Comparison of ENCODE assay signal across 8 cellular contexts in the genomic region with DNA sequence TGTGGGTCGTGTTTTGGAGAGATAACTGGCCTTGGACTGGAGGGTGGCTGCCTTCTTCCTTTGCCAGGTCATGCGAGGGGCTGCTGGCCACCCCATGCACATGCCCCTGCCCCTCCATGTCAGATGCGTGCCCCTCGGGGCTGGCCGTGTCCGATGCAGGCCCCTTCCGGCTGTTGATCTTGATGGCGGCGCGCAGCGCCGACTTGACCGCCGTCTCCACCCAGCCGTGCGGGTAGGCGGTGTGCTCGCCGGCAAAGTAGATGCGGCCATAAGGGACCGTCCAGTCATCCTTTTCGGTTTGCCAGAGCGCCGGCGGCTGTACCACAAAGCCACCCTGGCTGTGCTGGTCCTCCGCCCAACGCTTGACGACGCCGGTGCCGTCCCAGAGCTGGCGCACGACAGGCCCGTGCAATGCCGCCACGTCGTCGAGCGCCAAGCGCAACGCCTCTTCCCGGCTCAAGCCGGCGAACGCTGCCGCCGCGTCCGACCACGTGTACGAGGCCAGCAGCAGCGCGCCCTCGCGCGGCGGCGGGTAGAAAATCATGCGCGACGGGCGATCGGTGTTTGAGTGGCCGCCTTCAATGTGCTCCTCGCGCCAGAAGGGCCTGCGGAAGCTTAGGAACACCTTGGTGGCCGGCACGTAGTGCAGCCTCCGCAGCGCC. TPM values are rescaled to one million over a fixed set of nuclear protein-coding genes. Genes with fewer than 3 reads are reported as not detected.
DNase-seq lines count a peak whose midpoint lies in the region; ATAC-seq and TF ChIP-seq lines count a peak whose summit lies in the region.

No MANE protein-coding gene starts in this region.

- DNase-seq in BJ (ENCODE audit: low read depth) (no peak), endodermal cell (peak; percentile 96)
- DNase-seq in activated CD8-positive, alpha-beta memory T cell treated with anti-CD3 and anti-CD28 coated beads for 1 hour (ENCODE audit: extremely low read depth in 1 of 2, low read depth in 1 of 2) = peak; percentile 38 to 63
- peak; percentile 36 to 47 for DNase-seq in stimulated activated CD8-positive, alpha-beta memory T cell treated with anti-CD3 and anti-CD28 coated beads, Interleukin-4, amount 100 ng/mL, for 1 hour (ENCODE audit: low read depth in 2 of 2, low spot score in 1 of 2)

- H3K4me1 Mint-ChIP-seq in endodermal cell = no peaks in the 10 kb centered on the region

- H3K36me3 Mint-ChIP-seq in endodermal cell (ENCODE audit: low read depth) = peaks cover 22% of the 10 kb centered on the region

- H3K4me1 ChIP-seq in endodermal cell (ENCODE audit: control insufficient read depth, insufficient read depth, low read length) (no peaks in the 10 kb centered on the region), mononuclear cell (ENCODE audit: insufficient read depth, low read length) (peaks cover 9% of the 10 kb centered on the region)

- H3K36me3 ChIP-seq in BJ (ENCODE audit: control insufficient read depth, insufficient read depth, low read length) = peaks cover 2% of the 10 kb centered on the region; the same call in 1 of the 2 replicates
- H3K36me3 ChIP-seq in endodermal cell (ENCODE audit: control insufficient read depth, insufficient read depth, low read length) = peaks cover 8% of the 10 kb centered on the region

- no peak for TF ChIP-seq EP300 in Ishikawa (IDR thresholded peaks at IDR 0.05; ENCODE audit: borderline replicate concordance)

- H3K27ac Mint-ChIP-seq in endodermal cell = peak overlapping the region; percentile 71

- 52 to 83% methylated on average over 31 to 71 of the region's 71 CpGs for WGBS in endodermal cell (ENCODE audit: insufficient coverage in 1 of 2, insufficient read length in 1 of 2), 2 experiments

- CTCF ChIA-PET in BJ (lab: Yijun Ruan, JAX) = interaction anchor here (0.9 to 2.5 kb wide), 4 partner anchors 17 to 28 kb away, joined by 3 to 7 read pairs (median 4); no protein-coding TSS in a partner anchor

- no peak overlapping the region for H3K27ac ChIP-seq in endodermal cell (ENCODE audit: low read depth, low read length)

- H3K27me3 Mint-ChIP-seq in endodermal cell (ENCODE audit: insufficient read depth) = peaks cover 47% of the 10 kb centered on the region

- H3K27me3 ChIP-seq in BJ (ENCODE audit: control insufficient read depth, insufficient read depth, low read length) (no peaks in the 10 kb centered on the region; the same call in 1 of the 2 replicates), endodermal cell (ENCODE audit: control insufficient read depth, insufficient read depth, low read length, poor library complexity, severe bottlenecking) (no peaks in the 10 kb centered on the region), mononuclear cell (ENCODE audit: insufficient read depth, low read length) (no peaks in the 10 kb centered on the region)

- H3K9me3 ChIP-seq in endodermal cell (ENCODE audit: control insufficient read depth, low read length) = no peaks in the 10 kb centered on the region
- no peaks in the 10 kb centered on the region for H3K9me3 ChIP-seq in mononuclear cell (ENCODE audit: low read depth, low read length)

- H3K4me3 ChIP-seq in BJ (ENCODE audit: low read depth, low read length) (peak overlapping the region; percentile 19; the same call in 1 of the 2 replicates), endodermal cell (ENCODE audit: low read length) (no peak overlapping the region), mononuclear cell (ENCODE audit: low read length) (peak overlapping the region; percentile 18)

- POLR2A ChIA-PET in BJ (lab: Charles Lee) = no interaction called here

- H3K9me3 Mint-ChIP-seq in endodermal cell = peaks cover 5% of the 10 kb centered on the region

- H3K4me3 Mint-ChIP-seq in endodermal cell = peak overlapping the region; percentile 42

- TF ChIP-seq CTCF in BJ (IDR thresholded peaks at IDR 0.05; ENCODE audit: insufficient read depth, low read depth, low read length) (peak; percentile 83), endodermal cell (conservative IDR thresholded peaks at IDR 0.05) (peak; percentile 88)

- H3K9ac ChIP-seq in endodermal cell (ENCODE audit: extremely low read depth, low read length, poor library complexity, severe bottlenecking) = no peak overlapping the region

- peak; percentile 41; the same call in 1 of the 2 replicates for TF ChIP-seq RAD21 in Ishikawa (IDR thresholded peaks at IDR 0.05; ENCODE audit: low read depth)

- ATAC-seq in HG03571 (IDR thresholded peaks at IDR 0.05; ENCODE audit: unreplicated experiment) = no peak
- ATAC-seq in HG02763 (IDR thresholded peaks at IDR 0.05; ENCODE audit: unreplicated experiment) = no peak

TF ChIP-seq in Ishikawa, 13 proteins besides CTCF, POLR2A, EP300 and RAD21:
- TF ChIP-seq ZBTB7A (IDR thresholded peaks at IDR 0.05; ENCODE audit: low read depth) = no peak
- TF ChIP-seq CREB1 (IDR thresholded peaks at IDR 0.05; ENCODE audit: low read depth) = 0 out of 2 replicates have a peak, but pooled peaks have one; percentile 29
- TF ChIP-seq, protein P1, sequence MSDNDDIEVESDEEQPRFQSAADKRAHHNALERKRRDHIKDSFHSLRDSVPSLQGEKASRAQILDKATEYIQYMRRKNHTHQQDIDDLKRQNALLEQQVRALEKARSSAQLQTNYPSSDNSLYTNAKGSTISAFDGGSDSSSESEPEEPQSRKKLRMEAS (IDR thresholded peaks at IDR 0.05) = peak; percentile 100
- TF ChIP-seq, protein P2, sequence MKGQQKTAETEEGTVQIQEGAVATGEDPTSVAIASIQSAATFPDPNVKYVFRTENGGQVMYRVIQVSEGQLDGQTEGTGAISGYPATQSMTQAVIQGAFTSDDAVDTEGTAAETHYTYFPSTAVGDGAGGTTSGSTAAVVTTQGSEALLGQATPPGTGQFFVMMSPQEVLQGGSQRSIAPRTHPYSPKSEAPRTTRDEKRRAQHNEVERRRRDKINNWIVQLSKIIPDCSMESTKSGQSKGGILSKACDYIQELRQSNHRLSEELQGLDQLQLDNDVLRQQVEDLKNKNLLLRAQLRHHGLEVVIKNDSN (IDR thresholded peaks at IDR 0.05) = peak; percentile 76
- no peak for TF ChIP-seq YY1 (IDR thresholded peaks at IDR 0.05; ENCODE audit: low read depth)
- TF ChIP-seq, protein P3, sequence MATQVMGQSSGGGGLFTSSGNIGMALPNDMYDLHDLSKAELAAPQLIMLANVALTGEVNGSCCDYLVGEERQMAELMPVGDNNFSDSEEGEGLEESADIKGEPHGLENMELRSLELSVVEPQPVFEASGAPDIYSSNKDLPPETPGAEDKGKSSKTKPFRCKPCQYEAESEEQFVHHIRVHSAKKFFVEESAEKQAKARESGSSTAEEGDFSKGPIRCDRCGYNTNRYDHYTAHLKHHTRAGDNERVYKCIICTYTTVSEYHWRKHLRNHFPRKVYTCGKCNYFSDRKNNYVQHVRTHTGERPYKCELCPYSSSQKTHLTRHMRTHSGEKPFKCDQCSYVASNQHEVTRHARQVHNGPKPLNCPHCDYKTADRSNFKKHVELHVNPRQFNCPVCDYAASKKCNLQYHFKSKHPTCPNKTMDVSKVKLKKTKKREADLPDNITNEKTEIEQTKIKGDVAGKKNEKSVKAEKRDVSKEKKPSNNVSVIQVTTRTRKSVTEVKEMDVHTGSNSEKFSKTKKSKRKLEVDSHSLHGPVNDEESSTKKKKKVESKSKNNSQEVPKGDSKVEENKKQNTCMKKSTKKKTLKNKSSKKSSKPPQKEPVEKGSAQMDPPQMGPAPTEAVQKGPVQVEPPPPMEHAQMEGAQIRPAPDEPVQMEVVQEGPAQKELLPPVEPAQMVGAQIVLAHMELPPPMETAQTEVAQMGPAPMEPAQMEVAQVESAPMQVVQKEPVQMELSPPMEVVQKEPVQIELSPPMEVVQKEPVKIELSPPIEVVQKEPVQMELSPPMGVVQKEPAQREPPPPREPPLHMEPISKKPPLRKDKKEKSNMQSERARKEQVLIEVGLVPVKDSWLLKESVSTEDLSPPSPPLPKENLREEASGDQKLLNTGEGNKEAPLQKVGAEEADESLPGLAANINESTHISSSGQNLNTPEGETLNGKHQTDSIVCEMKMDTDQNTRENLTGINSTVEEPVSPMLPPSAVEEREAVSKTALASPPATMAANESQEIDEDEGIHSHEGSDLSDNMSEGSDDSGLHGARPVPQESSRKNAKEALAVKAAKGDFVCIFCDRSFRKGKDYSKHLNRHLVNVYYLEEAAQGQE (IDR thresholded peaks at IDR 0.05; ENCODE audit: low read depth) = no peak
- TF ChIP-seq TCF12 (IDR thresholded peaks at IDR 0.05; ENCODE audit: low read depth) = peak; percentile 68; the same call in 1 of the 2 replicates

RNA-seq across cellular contexts. Expression of a gene that starts 6.9 kb away (rescaled TPM):
- polyA plus RNA-seq in BJ (2011; rRNA removed) = 0.12 and 0.32 TPM in 2 replicates
- polyA minus RNA-seq in BJ (2011; rRNA and poly(A)+ RNA removed) = not detected in 2 replicates
- total RNA-seq in endodermal cell = under 1 TPM in 1 of 2 donors, not detected in 1; 0.97 TPM
- 0.68 TPM for polyA plus RNA-seq in endodermal cell (2013, experiment 1 of 2)
- polyA plus RNA-seq in endodermal cell (2013, experiment 2 of 2) = 0.95 TPM
- total RNA-seq in mononuclear cell = 2.0 TPM

RNA-seq across cellular contexts. Expression of a gene that starts 12.3 kb away (rescaled TPM):
- polyA plus RNA-seq in BJ (2011; rRNA removed) = 17.6 and 26.7 TPM in 2 replicates
- polyA minus RNA-seq in BJ (2011; rRNA and poly(A)+ RNA removed) = 20.6 and 23.7 TPM in 2 replicates
- total RNA-seq in endodermal cell = 10 to 100 TPM; 40.7 to 47.3 TPM
- polyA plus RNA-seq in endodermal cell (2013, experiment 1 of 2) = 35.5 TPM
- 29.4 TPM for polyA plus RNA-seq in endodermal cell (2013, experiment 2 of 2)
- total RNA-seq in mononuclear cell = 6.1 TPM

RNA-seq across cellular contexts. Expression of a gene that starts 12.7 kb away (rescaled TPM):
- 40.5 and 42.0 TPM in 2 replicates for polyA plus RNA-seq in BJ (2011; rRNA removed)
- 17.5 and 21.6 TPM in 2 replicates for polyA minus RNA-seq in BJ (2011; rRNA and poly(A)+ RNA removed)
- total RNA-seq in endodermal cell = 10 to 100 TPM; 41.3 to 47.0 TPM
- polyA plus RNA-seq in endodermal cell (2013, experiment 1 of 2) = 29.0 TPM
- 26.6 TPM for polyA plus RNA-seq in endodermal cell (2013, experiment 2 of 2)
- total RNA-seq in mononuclear cell = 3.0 TPM

RNA-seq across cellular contexts. Expression of a gene that starts 22.4 kb away (rescaled TPM):
- 14.6 and 28.9 TPM in 2 replicates for polyA plus RNA-seq in BJ (2011; rRNA removed)
- 14.1 and 19.1 TPM in 2 replicates for polyA minus RNA-seq in BJ (2011; rRNA and poly(A)+ RNA removed)
- total RNA-seq in endodermal cell = 100 to 1,000 TPM; 161 to 163 TPM
- polyA plus RNA-seq in endodermal cell (2013, experiment 1 of 2) = 78.3 TPM
- 66.1 TPM for polyA plus RNA-seq in endodermal cell (2013, experiment 2 of 2)
- 28.4 TPM for total RNA-seq in mononuclear cell

RNA-seq across cellular contexts. Expression of a gene that starts 38.9 kb away (rescaled TPM):
- polyA plus RNA-seq in BJ (2011; rRNA removed) = 30.7 and 67.6 TPM in 2 replicates
- polyA minus RNA-seq in BJ (2011; rRNA and poly(A)+ RNA removed) = 72.9 and 94.6 TPM in 2 replicates
- total RNA-seq in endodermal cell = 100 to 1,000 TPM; 279 to 287 TPM
- 359 TPM for polyA plus RNA-seq in endodermal cell (2013, experiment 1 of 2)
- polyA plus RNA-seq in endodermal cell (2013, experiment 2 of 2) = 302 TPM
- total RNA-seq in mononuclear cell = 26.1 TPM

Comparison
In these comparisons a context has a peak if more than half of its experiments do, and no peak if none do; other contexts are left out.
1. RNA of a gene that starts 12.7 kb away (total RNA-seq): 41.3 to 47.0 TPM in endodermal cell; 3.0 TPM in mononuclear cell (single experiment); every median in the first group is over 10 times any median in the second.